11 cellular contexts compared by ENCODE assay signal in the genomic region with DNA sequence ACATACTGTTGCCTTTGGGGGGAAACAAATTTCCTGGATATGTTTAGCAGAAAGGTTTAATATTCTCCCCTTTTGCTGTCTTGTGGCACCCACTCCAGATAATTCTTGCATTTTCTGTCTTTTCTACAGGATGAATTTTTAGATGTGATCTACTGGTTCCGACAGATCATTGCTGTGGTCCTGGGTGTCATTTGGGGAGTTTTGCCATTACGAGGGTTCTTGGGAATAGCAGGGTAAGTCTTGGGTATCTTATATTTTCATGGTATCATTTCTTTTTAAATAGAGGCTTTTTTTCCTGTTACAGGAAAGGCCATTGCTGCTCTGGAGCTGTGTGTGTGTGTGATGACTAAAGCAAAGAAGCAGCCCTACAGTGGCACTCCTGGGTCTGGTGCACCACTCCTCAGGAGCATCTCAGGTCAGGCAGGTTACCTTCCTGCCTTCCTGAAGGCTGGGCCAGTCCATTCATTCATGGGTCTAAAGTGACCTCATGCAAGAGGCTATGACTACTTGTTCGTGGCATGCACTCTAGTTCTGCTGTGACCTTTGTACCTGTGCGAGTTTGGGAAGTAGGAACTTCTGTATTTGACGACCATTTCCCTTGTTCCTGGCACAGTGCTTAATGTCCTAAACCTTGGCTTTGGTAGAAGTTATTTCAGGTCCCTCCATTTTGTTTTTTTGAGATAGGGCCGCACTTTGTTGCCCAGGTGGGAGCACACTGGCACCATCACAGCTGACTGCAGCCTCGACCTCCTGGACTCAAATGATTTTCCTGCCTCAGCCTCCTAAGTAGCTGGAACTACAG. TPM values are rescaled to one million over a fixed set of nuclear protein-coding genes. Genes with fewer than 3 reads are reported as not detected.
DNase-seq lines count a peak whose midpoint lies in the region; ATAC-seq and TF ChIP-seq lines count a peak whose summit lies in the region.
"Had no signal": no experiment of that assay in that cellular context is flagged by ENCODE, and none has a peak within 500 bp of the region (broad histone marks: within the 10 kb centered on the region; RNA-seq: fewer than 3 reads in every experiment).

No MANE protein-coding gene starts in this region.

- POLR2A ChIA-PET in HCT116 (lab: Charles Lee) = interaction anchor here (0.7 kb wide), 1 partner anchor 921 kb away, joined by 3 read pairs; no protein-coding TSS in a partner anchor
- POLR2A ChIA-PET in activated CD4-positive, alpha-beta memory T cell treated with anti-CD3 and anti-CD28 coated beads, Interleukin-2, amount 10 ng/mL, durations not matched to agents 7 days and 5 days (lab: Charles Lee) = interaction anchor here (0.7 to 5.2 kb wide), 6 partner anchors 12 to 166 kb away, joined by 3 to 123 read pairs (median 38); a partner anchor contains a TSS

- peaks cover 23 to 30% of the 10 kb centered on the region in 2 experiments for H3K4me1 ChIP-seq in HCT116 (ENCODE audit: control insufficient read depth in 1 of 2, insufficient read depth in 2 of 2, low read length in 2 of 2)
- peaks cover 0 to 14% (median 6%) of the 10 kb centered on the region in 4 donors for H3K4me1 ChIP-seq in right lobe of liver

- no peaks in the 10 kb centered on the region for H3K9me3 ChIP-seq in HCT116 (ENCODE audit: control insufficient read depth in 1 of 2, insufficient read depth in 1 of 2, low read depth in 1 of 2, low read length in 2 of 2)
- no peaks in the 10 kb centered on the region for H3K9me3 ChIP-seq in right lobe of liver

- DNase-seq in HCT116 (ENCODE audit: low read depth, low spot score) = no peak
- no peak for DNase-seq in activated CD4-positive, alpha-beta memory T cell treated with anti-CD3 and anti-CD28 coated beads, Interleukin-2, amount 10 ng/mL, durations not matched to agents 7 days and 5 days
- peak in 2 of 3 donors; percentile 31 to 62 for DNase-seq in right lobe of liver
- no peak for DNase-seq in NCI-H1048 (lab: John Stamatoyannopoulos, UW)
- DNase-seq in germinal center (ENCODE audit: low spot score) = no peak
- DNase-seq in OCI-M2 (lab: John Stamatoyannopoulos, UW; ENCODE audit: unreplicated experiment) = no peak
- no peak for DNase-seq in epidermal melanocyte (ENCODE audit: insufficient read length, low spot score)
- DNase-seq: effector CD8-positive, alpha-beta T cell had no signal

- H3K9me2 ChIP-seq in HCT116 (ENCODE audit: insufficient read depth) = no peaks in the 10 kb centered on the region

- BruUV-seq in HCT116 (replicated peaks; lab: Mats Ljungman, UMichigan) = no TSS peak

- peak overlapping the region; percentile 75 for H3K27ac ChIP-seq in 22Rv1
- peak overlapping the region; percentile 88 for H3K27ac ChIP-seq in HCT116 (ENCODE audit: low read depth, low read length)
- peak overlapping the region in 2 of 3 donors; percentile 84 to 90 for H3K27ac ChIP-seq in right lobe of liver

- TF ChIP-seq RAD21 in HCT116 (IDR thresholded peaks at IDR 0.05; ENCODE audit: low read depth) = no peak

- TF ChIP-seq CTCF in 22Rv1 (IDR thresholded peaks at IDR 0.05) (no peak), HCT116 (IDR thresholded peaks at IDR 0.05 in 2 of 3, conservative IDR thresholded peaks at IDR 0.05 in 1 of 3; ENCODE audit: borderline replicate concordance in 1 of 3, insufficient read depth in 1 of 3, low read depth in 2 of 3, low read length in 2 of 3) (no peak), right lobe of liver (IDR thresholded peaks at IDR 0.05) (no peak)

- intact Hi-C loops in HCT116 (cut with micrococcal nuclease) (loop anchor here (10.0 kb wide), 1 partner anchor 133 kb away; no protein-coding TSS in a partner anchor), right lobe of liver (cut with DNase I) (no loop called here)

- ATAC-seq in HCT116 (no peak), right lobe of liver (peak; percentile 6 to 58 (median 28))

- RAD21 ChIA-PET in HCT116 (lab: Charles Lee; ENCODE audit: low non-redundant PET in 1 of 2, low total read pairs in 2 of 2, uncharacterized antibody in 2 of 2, unreplicated experiment in 2 of 2) = no interaction called here

- peaks cover 54% of the 10 kb centered on the region for H3K36me3 Mint-ChIP-seq in activated CD4-positive, alpha-beta memory T cell treated with anti-CD3 and anti-CD28 coated beads, Interleukin-2, amount 10 ng/mL, durations not matched to agents 7 days and 5 days (ENCODE audit: low read depth)

- H3K36me3 ChIP-seq in HCT116 (ENCODE audit: control insufficient read depth in 1 of 2, insufficient read depth in 2 of 2, low read length in 2 of 2) (peaks cover 23 to 49% of the 10 kb centered on the region in 2 experiments), right lobe of liver (peaks cover 11 to 51% (median 38%) of the 10 kb centered on the region in 4 donors)

- no peaks in the 10 kb centered on the region for H3K27me3 Mint-ChIP-seq in activated CD4-positive, alpha-beta memory T cell treated with anti-CD3 and anti-CD28 coated beads, Interleukin-2, amount 10 ng/mL, durations not matched to agents 7 days and 5 days

- WGBS in right lobe of liver (ENCODE audit: insufficient coverage, low coverage, low lambda C conversion rate, missing lambda C conversion rate) = 67% methylated on average over 7 of the region's 7 CpGs

- H3K9ac ChIP-seq in HCT116 (ENCODE audit: low read length) = peak overlapping the region; percentile 88

- peak overlapping the region; percentile 95 for H3K27ac Mint-ChIP-seq in activated CD4-positive, alpha-beta memory T cell treated with anti-CD3 and anti-CD28 coated beads, Interleukin-2, amount 10 ng/mL, durations not matched to agents 7 days and 5 days

- TF ChIP-seq POLR2A in HCT116 (IDR thresholded peaks at IDR 0.05; ENCODE audit: borderline replicate concordance, extremely low read depth, insufficient read depth, insufficient read length) (no peak), right lobe of liver (IDR thresholded peaks at IDR 0.05) (peak; percentile 55)

- no peaks in the 10 kb centered on the region for H3K9me3 Mint-ChIP-seq in activated CD4-positive, alpha-beta memory T cell treated with anti-CD3 and anti-CD28 coated beads, Interleukin-2, amount 10 ng/mL, durations not matched to agents 7 days and 5 days

- H3K79me2 ChIP-seq in HCT116 (ENCODE audit: insufficient read depth, low read length) = peaks cover 50% of the 10 kb centered on the region

- peak overlapping the region; percentile 93 for H3K4me2 ChIP-seq in HCT116 (ENCODE audit: low read length)

- peaks cover 35% of the 10 kb centered on the region for H3K4me1 Mint-ChIP-seq in activated CD4-positive, alpha-beta memory T cell treated with anti-CD3 and anti-CD28 coated beads, Interleukin-2, amount 10 ng/mL, durations not matched to agents 7 days and 5 days

- H2AFZ ChIP-seq in HCT116 (ENCODE audit: low read depth, low read length, poor library complexity, severe bottlenecking) = no peak overlapping the region

- H3K4me3 Mint-ChIP-seq in activated CD4-positive, alpha-beta memory T cell treated with anti-CD3 and anti-CD28 coated beads, Interleukin-2, amount 10 ng/mL, durations not matched to agents 7 days and 5 days = peak overlapping the region; percentile 98

- H4K20me1 ChIP-seq in HCT116 (ENCODE audit: insufficient read depth) = peaks cover 5% of the 10 kb centered on the region; the same call in 1 of the 2 replicates

- H3K4me3 ChIP-seq in HCT116 (replicated peaks in 1 of 2; ENCODE audit: low read depth in 1 of 2, low read length in 2 of 2) = peak overlapping the region; percentile 76 to 100
- H3K4me3 ChIP-seq in right lobe of liver = peak overlapping the region; percentile 100

- CTCF ChIA-PET in HCT116 (lab: Charles Lee) = interaction anchor here (1.3 kb wide), 1 partner anchor 40 kb away, joined by 3 read pairs; no protein-coding TSS in a partner anchor
- CTCF ChIA-PET in activated CD4-positive, alpha-beta memory T cell treated with anti-CD3 and anti-CD28 coated beads, Interleukin-2, amount 10 ng/mL, durations not matched to agents 7 days and 5 days (lab: Charles Lee) = interaction anchor here (0.7 to 6.9 kb wide), 4 partner anchors 18 to 166 kb away, joined by 3 to 58 read pairs (median 7); a partner anchor contains a TSS

- H3K27me3 ChIP-seq in HCT116 (ENCODE audit: insufficient read depth, low read length) (no peaks in the 10 kb centered on the region), right lobe of liver (no peaks in the 10 kb centered on the region)

TF ChIP-seq in HCT116, 20 proteins besides CTCF, POLR2A, EP300 and RAD21 (continues in another document):
- TF ChIP-seq SIN3A (IDR thresholded peaks at IDR 0.05; ENCODE audit: low read depth) = no peak
- no peak for TF ChIP-seq CBX3 (IDR thresholded peaks at IDR 0.05; ENCODE audit: low read depth)
- no peak for TF ChIP-seq YY1 (IDR thresholded peaks at IDR 0.05; ENCODE audit: extremely low read depth, insufficient replicate concordance, low read depth, low read length)
- TF ChIP-seq ELF1 (IDR thresholded peaks at IDR 0.05; ENCODE audit: borderline replicate concordance, low read depth) = no peak
- TF ChIP-seq, protein P1, sequence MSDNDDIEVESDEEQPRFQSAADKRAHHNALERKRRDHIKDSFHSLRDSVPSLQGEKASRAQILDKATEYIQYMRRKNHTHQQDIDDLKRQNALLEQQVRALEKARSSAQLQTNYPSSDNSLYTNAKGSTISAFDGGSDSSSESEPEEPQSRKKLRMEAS (IDR thresholded peaks at IDR 0.05) = no peak
- TF ChIP-seq EZH2phosphoT487 (IDR thresholded peaks at IDR 0.05; ENCODE audit: borderline replicate concordance) = no peak
- TF ChIP-seq JUND (IDR thresholded peaks at IDR 0.05) = no peak

RNA-seq across cellular contexts. Expression of a gene that starts 2.2 kb away (rescaled TPM):
- total RNA-seq in HCT116 (2021; ENCODE audit: unreplicated experiment) (82.9 TPM), right lobe of liver (100 to 1,000 TPM in 5 of 6 experiments, 10 to 100 TPM in 1; 78.1 to 232 (median 125) TPM)
- polyA plus RNA-seq in HCT116 (2012) = 44.8 and 57.4 TPM in 2 replicates
- total RNA-seq in activated CD4-positive, alpha-beta memory T cell treated with anti-CD3 and anti-CD28 coated beads, Interleukin-2, amount 10 ng/mL, durations not matched to agents 7 days and 5 days = 10 to 100 TPM; 92.8 to 94.1 TPM

RNA-seq across cellular contexts. Expression of a gene that starts 34.4 kb away (rescaled TPM):
- total RNA-seq in HCT116 (2021; ENCODE audit: unreplicated experiment) (17.1 TPM), right lobe of liver (1 to 10 TPM; 3.2 to 7.8 (median 5.9) TPM)
- polyA plus RNA-seq in HCT116 (2012) = 6.0 and 7.9 TPM in 2 replicates
- total RNA-seq in activated CD4-positive, alpha-beta memory T cell treated with anti-CD3 and anti-CD28 coated beads, Interleukin-2, amount 10 ng/mL, durations not matched to agents 7 days and 5 days = 10 to 100 TPM; 28.0 to 33.5 TPM

RNA-seq across cellular contexts. Expression of a gene that starts 38.2 kb away (rescaled TPM):
- 0.12 TPM for total RNA-seq in HCT116 (2021; ENCODE audit: unreplicated experiment)
- 0.04 and 0.09 TPM in 2 replicates for polyA plus RNA-seq in HCT116 (2012)
- 10 to 100 TPM; 78.6 to 79.9 TPM for total RNA-seq in activated CD4-positive, alpha-beta memory T cell treated with anti-CD3 and anti-CD28 coated beads, Interleukin-2, amount 10 ng/mL, durations not matched to agents 7 days and 5 days
- under 1 TPM; 0.18 to 0.50 (median 0.32) TPM for total RNA-seq in right lobe of liver
- total RNA-seq: Daoy, H1 had no signal

Comparison
In these comparisons a context has a peak if more than half of its experiments do, and no peak if none do; other contexts are left out.
1. DNase-seq: peak in right lobe of liver (2 of 3); none in HCT116 (single experiment), activated CD4-positive, alpha-beta memory T cell treated with anti-CD3 and anti-CD28 coated beads, Interleukin-2, amount 10 ng/mL, durations not matched to agents 7 days and 5 days (single experiment), NCI-H1048 (single experiment), germinal center (single experiment), OCI-M2 (single experiment) and epidermal melanocyte (single experiment).
2. RNA of a gene that starts 38.2 kb away (total RNA-seq): 78.6 to 79.9 TPM in activated CD4-positive, alpha-beta memory T cell treated with anti-CD3 and anti-CD28 coated beads, Interleukin-2, amount 10 ng/mL, durations not matched to agents 7 days and 5 days; 0.18 to 0.50 TPM in right lobe of liver and 0.12 TPM in HCT116 (single experiment); every median in the first group is over 10 times any median in the second.
3. Peak in every context shown above with its lines, with median percentiles within 50 percentile points of each other: H3K27ac ChIP-seq.